In the genomic region with DNA sequence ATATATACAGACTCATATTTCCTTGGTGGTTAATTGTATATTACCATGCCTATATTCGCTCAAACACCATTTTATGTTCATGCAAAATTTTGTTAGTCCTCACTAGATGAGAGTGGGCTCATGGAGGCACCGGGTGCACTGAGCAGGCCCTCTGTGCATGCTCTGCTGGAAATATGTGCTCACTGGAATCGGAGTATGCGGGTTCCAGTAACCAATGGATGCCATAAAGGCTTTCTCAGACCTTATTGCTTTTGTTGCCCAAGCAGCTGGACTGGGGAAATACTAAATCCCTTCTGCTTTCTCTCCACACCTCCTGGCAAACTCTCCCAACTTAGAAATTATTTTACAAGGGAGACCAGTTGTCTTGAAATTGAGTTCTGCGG, we compare ENCODE assay signal across 1 cellular context.
TF ChIP-seq lines count a peak whose summit lies in the region.

No MANE protein-coding gene starts in this region.

TF ChIP-seq in GM23338, 12 proteins besides CTCF, POLR2A, EP300 and RAD21:
- TF ChIP-seq JUNB (IDR thresholded peaks at IDR 0.05; ENCODE audit: unreplicated experiment) (no peak), NANOG (IDR thresholded peaks at IDR 0.05; ENCODE audit: borderline replicate concordance) (no peak), EZH2 (IDR thresholded peaks at IDR 0.05; ENCODE audit: low read depth, unreplicated experiment) (peak; percentile 14), STAT1 (IDR thresholded peaks at IDR 0.05; ENCODE audit: unreplicated experiment) (no peak)
TF ChIP-seq in GM23338: peak in this region for 1.
